9 cellular contexts compared by ENCODE assay signal in genomic region chr18:13572148-13572547, GRCh38.
DNase-seq lines count a peak whose midpoint lies in the region; ATAC-seq and TF ChIP-seq lines count a peak whose summit lies in the region.
"Had no signal": no experiment of that assay in that cellular context is flagged by ENCODE, and none has a peak within 500 bp of the region (broad histone marks: within the 10 kb centered on the region; RNA-seq: fewer than 3 reads in every experiment).

No MANE protein-coding gene starts in this region.

- H3K36me3 ChIP-seq in smooth muscle cell (ENCODE audit: low read depth) (no peaks in the 10 kb centered on the region), trophoblast cell (ENCODE audit: control insufficient read depth in 1 of 2, insufficient read depth in 2 of 2, low read length in 2 of 2) (no peaks in the 10 kb centered on the region)

- H3K27me3 ChIP-seq in smooth muscle cell (ENCODE audit: low read depth) (no peaks in the 10 kb centered on the region), trophoblast cell (ENCODE audit: insufficient read depth, low read length) (no peaks in the 10 kb centered on the region)

- H3K27ac ChIP-seq in smooth muscle cell (ENCODE audit: low read depth), result peak overlapping the region; percentile 74
- no peak overlapping the region for H3K27ac ChIP-seq in trophoblast cell (ENCODE audit: low read depth, low read length)
- H3K27ac ChIP-seq: 22Rv1 had no signal

- 70% methylated on average over 5 of the region's 5 CpGs for WGBS in smooth muscle cell (ENCODE audit: low lambda C conversion rate)
- WGBS in trophoblast cell (ENCODE audit: extremely low coverage, insufficient coverage, insufficient read length), result no CpG with 5 or more reads among the region's 5 CpGs

- no peaks in the 10 kb centered on the region for H3K79me1 ChIP-seq in trophoblast cell (ENCODE audit: low read length)

- DNase-seq in activated CD4-positive, alpha-beta memory T cell treated with anti-CD3 and anti-CD28 coated beads, Interleukin-2, amount 10 ng/mL, durations not matched to agents 7 days and 5 days, result peak; percentile 13
- DNase-seq in activated CD4-positive, alpha-beta memory T cell treated with anti-CD3 and anti-CD28 coated beads for 36 hours, result no peak
- DNase-seq in stimulated activated naive CD8-positive, alpha-beta T cell treated with anti-CD3 and anti-CD28 coated beads, Interleukin-15, Interleukin-2, amounts not matched to agents 100 U/mL and 50 U/mL, for 24 hours, result peak; percentile 1
- no peak for DNase-seq in stimulated activated naive CD8-positive, alpha-beta T cell treated with anti-CD3 and anti-CD28 coated beads, Interleukin-15, amount 100 ng/mL, for 72 hours
- DNase-seq in smooth muscle cell (lab: John Stamatoyannopoulos, UW; ENCODE audit: unreplicated experiment) (no peak), SHP77 (lab: John Stamatoyannopoulos, UW) (no peak), NCI-H146 (lab: John Stamatoyannopoulos, UW) (no peak), trophoblast cell (no peak)

- intact Hi-C loops in activated CD4-positive, alpha-beta memory T cell treated with anti-CD3 and anti-CD28 coated beads for 36 hours (cut with micrococcal nuclease), result no loop called here

- H2AK5ac ChIP-seq in trophoblast cell (ENCODE audit: low read length), result no peak overlapping the region

- H2BK12ac ChIP-seq in trophoblast cell (ENCODE audit: low read length), result no peak overlapping the region

- H2BK5ac ChIP-seq in trophoblast cell (ENCODE audit: low read depth, low read length, poor library complexity), result no peak overlapping the region

- no peak for ATAC-seq in stimulated activated naive CD8-positive, alpha-beta T cell treated with anti-CD3 and anti-CD28 coated beads, Interleukin-15, Interleukin-2, amounts not matched to agents 100 U/mL and 50 U/mL, for 24 hours
- no peak for ATAC-seq in stimulated activated naive CD8-positive, alpha-beta T cell treated with anti-CD3 and anti-CD28 coated beads, Interleukin-15, amount 100 ng/mL, for 72 hours

- H3K4me1 Mint-ChIP-seq in activated CD4-positive, alpha-beta memory T cell treated with anti-CD3 and anti-CD28 coated beads, Interleukin-2, amount 10 ng/mL, durations not matched to agents 7 days and 5 days, result peaks cover 62% of the 10 kb centered on the region
- H3K4me1 Mint-ChIP-seq in activated CD4-positive, alpha-beta memory T cell treated with anti-CD3 and anti-CD28 coated beads for 36 hours (ENCODE audit: low read depth), result peaks cover 55% of the 10 kb centered on the region
- H3K4me1 Mint-ChIP-seq in stimulated activated naive CD8-positive, alpha-beta T cell treated with anti-CD3 and anti-CD28 coated beads, Interleukin-15, amount 100 ng/mL, for 72 hours, result peaks cover 82% of the 10 kb centered on the region

- POLR2A ChIA-PET in activated CD4-positive, alpha-beta memory T cell treated with anti-CD3 and anti-CD28 coated beads, Interleukin-2, amount 10 ng/mL, durations not matched to agents 7 days and 5 days (lab: Charles Lee), result no interaction called here
- POLR2A ChIA-PET in activated CD4-positive, alpha-beta memory T cell treated with anti-CD3 and anti-CD28 coated beads for 36 hours (lab: Charles Lee), result no interaction called here

- H3K79me2 ChIP-seq in smooth muscle cell (ENCODE audit: low read depth) (peaks cover 6% of the 10 kb centered on the region), trophoblast cell (ENCODE audit: control insufficient read depth, insufficient read depth, low read length, poor library complexity) (no peaks in the 10 kb centered on the region)

- H3K4ac ChIP-seq in trophoblast cell (ENCODE audit: low read depth, low read length), result no peak overlapping the region

- H3K36me3 Mint-ChIP-seq in activated CD4-positive, alpha-beta memory T cell treated with anti-CD3 and anti-CD28 coated beads, Interleukin-2, amount 10 ng/mL, durations not matched to agents 7 days and 5 days (ENCODE audit: low read depth), result peaks cover 12% of the 10 kb centered on the region
- peaks cover 5% of the 10 kb centered on the region for H3K36me3 Mint-ChIP-seq in activated CD4-positive, alpha-beta memory T cell treated with anti-CD3 and anti-CD28 coated beads for 36 hours

- H4K8ac ChIP-seq in trophoblast cell (ENCODE audit: low read depth, low read length), result no peak overlapping the region

- H3K9ac ChIP-seq in smooth muscle cell (ENCODE audit: low read depth), result no peak overlapping the region
- no peak overlapping the region for H3K9ac ChIP-seq in trophoblast cell (ENCODE audit: low read length)

- no peak overlapping the region for H2BK120ac ChIP-seq in trophoblast cell (ENCODE audit: insufficient read depth, low read length, poor library complexity)

- H2AFZ ChIP-seq in smooth muscle cell (ENCODE audit: low read depth), result no peak overlapping the region
- no peak overlapping the region for H2AFZ ChIP-seq in trophoblast cell (ENCODE audit: insufficient read depth, low read length, poor library complexity)

- H3K4me1 ChIP-seq in smooth muscle cell (ENCODE audit: low read depth) (peaks cover 6% of the 10 kb centered on the region), trophoblast cell (ENCODE audit: control insufficient read depth in 1 of 2, insufficient read depth in 2 of 2, low read length in 2 of 2) (peaks cover 3 to 6% of the 10 kb centered on the region in 2 experiments)

- H3F3A ChIP-seq in smooth muscle cell (ENCODE audit: low read depth), result peaks cover 23% of the 10 kb centered on the region

- no peak overlapping the region for H3K18ac ChIP-seq in trophoblast cell (ENCODE audit: low read length)

- H3K9me3 ChIP-seq in smooth muscle cell (replicated peaks; ENCODE audit: low read depth), result no peaks in the 10 kb centered on the region
- H3K9me3 ChIP-seq in trophoblast cell (ENCODE audit: insufficient read depth, low read depth, low read length), result no peaks in the 10 kb centered on the region

- H3K14ac ChIP-seq in trophoblast cell (ENCODE audit: low read length), result no peak overlapping the region

- H3K4me2 ChIP-seq in smooth muscle cell (no peak overlapping the region), trophoblast cell (ENCODE audit: low read length) (no peak overlapping the region)

- no peak overlapping the region for H3K23ac ChIP-seq in trophoblast cell (ENCODE audit: low read length)

- TF ChIP-seq CTCF in smooth muscle cell (IDR thresholded peaks at IDR 0.05; ENCODE audit: borderline replicate concordance, insufficient read depth, poor library complexity, severe bottlenecking), result no peak

- H4K91ac ChIP-seq in trophoblast cell (ENCODE audit: low read depth, low read length), result no peak overlapping the region

- H4K12ac ChIP-seq in trophoblast cell (ENCODE audit: low read depth, low read length), result no peak overlapping the region

- H3K4me3 ChIP-seq in smooth muscle cell (no peak overlapping the region), trophoblast cell (ENCODE audit: low read depth, low read length) (no peak overlapping the region)

- no peaks in the 10 kb centered on the region for H3K27me3 Mint-ChIP-seq in activated CD4-positive, alpha-beta memory T cell treated with anti-CD3 and anti-CD28 coated beads, Interleukin-2, amount 10 ng/mL, durations not matched to agents 7 days and 5 days
- no peaks in the 10 kb centered on the region for H3K27me3 Mint-ChIP-seq in activated CD4-positive, alpha-beta memory T cell treated with anti-CD3 and anti-CD28 coated beads for 36 hours
- no peaks in the 10 kb centered on the region for H3K27me3 Mint-ChIP-seq in stimulated activated naive CD8-positive, alpha-beta T cell treated with anti-CD3 and anti-CD28 coated beads, Interleukin-15, amount 100 ng/mL, for 72 hours

- no peak overlapping the region for H3K27ac Mint-ChIP-seq in activated CD4-positive, alpha-beta memory T cell treated with anti-CD3 and anti-CD28 coated beads, Interleukin-2, amount 10 ng/mL, durations not matched to agents 7 days and 5 days
- H3K27ac Mint-ChIP-seq in activated CD4-positive, alpha-beta memory T cell treated with anti-CD3 and anti-CD28 coated beads for 36 hours, result no peak overlapping the region
- peak overlapping the region in 1 of 2 donors; percentile 57 for H3K27ac Mint-ChIP-seq in stimulated activated naive CD8-positive, alpha-beta T cell treated with anti-CD3 and anti-CD28 coated beads, Interleukin-15, amount 100 ng/mL, for 72 hours

- peaks cover 42% of the 10 kb centered on the region for H4K20me1 ChIP-seq in smooth muscle cell (ENCODE audit: low read depth)

- no peak overlapping the region for H3K4me3 Mint-ChIP-seq in activated CD4-positive, alpha-beta memory T cell treated with anti-CD3 and anti-CD28 coated beads, Interleukin-2, amount 10 ng/mL, durations not matched to agents 7 days and 5 days
- H3K4me3 Mint-ChIP-seq in activated CD4-positive, alpha-beta memory T cell treated with anti-CD3 and anti-CD28 coated beads for 36 hours, result no peak overlapping the region
- H3K4me3 Mint-ChIP-seq in stimulated activated naive CD8-positive, alpha-beta T cell treated with anti-CD3 and anti-CD28 coated beads, Interleukin-15, amount 100 ng/mL, for 72 hours, result no peak overlapping the region

- H3K9me3 Mint-ChIP-seq in activated CD4-positive, alpha-beta memory T cell treated with anti-CD3 and anti-CD28 coated beads, Interleukin-2, amount 10 ng/mL, durations not matched to agents 7 days and 5 days, result peaks cover 4% of the 10 kb centered on the region
- H3K9me3 Mint-ChIP-seq in activated CD4-positive, alpha-beta memory T cell treated with anti-CD3 and anti-CD28 coated beads for 36 hours, result no peaks in the 10 kb centered on the region
- no peaks in the 10 kb centered on the region for H3K9me3 Mint-ChIP-seq in stimulated activated naive CD8-positive, alpha-beta T cell treated with anti-CD3 and anti-CD28 coated beads, Interleukin-15, amount 100 ng/mL, for 72 hours

- CTCF ChIA-PET in activated CD4-positive, alpha-beta memory T cell treated with anti-CD3 and anti-CD28 coated beads, Interleukin-2, amount 10 ng/mL, durations not matched to agents 7 days and 5 days (lab: Charles Lee), result no interaction called here
- CTCF ChIA-PET in activated CD4-positive, alpha-beta memory T cell treated with anti-CD3 and anti-CD28 coated beads for 36 hours (lab: Charles Lee), result no interaction called here

Comparison
In these comparisons a context has a peak if more than half of its experiments do, and no peak if none do; other contexts are left out.
1. DNase-seq: peak in activated CD4-positive, alpha-beta memory T cell treated with anti-CD3 and anti-CD28 coated beads, Interleukin-2, amount 10 ng/mL, durations not matched to agents 7 days and 5 days (single experiment) and stimulated activated naive CD8-positive, alpha-beta T cell treated with anti-CD3 and anti-CD28 coated beads, Interleukin-15, Interleukin-2, amounts not matched to agents 100 U/mL and 50 U/mL, for 24 hours (single experiment); none in activated CD4-positive, alpha-beta memory T cell treated with anti-CD3 and anti-CD28 coated beads for 36 hours (single experiment), stimulated activated naive CD8-positive, alpha-beta T cell treated with anti-CD3 and anti-CD28 coated beads, Interleukin-15, amount 100 ng/mL, for 72 hours (0 of 2), smooth muscle cell (single experiment), SHP77 (0 of 2), NCI-H146 (single experiment) and trophoblast cell (0 of 2).